ENCODE assay signal across 8 cellular contexts in genomic region chrX:116204947-116205346, GRCh38. TPM values are rescaled to one million over a fixed set of nuclear protein-coding genes. Genes with fewer than 3 reads are reported as not detected.
DNase-seq lines count a peak whose midpoint lies in the region; ATAC-seq and TF ChIP-seq lines count a peak whose summit lies in the region.

No MANE protein-coding gene starts in this region.

- no peaks in the 10 kb centered on the region for H3K27me3 ChIP-seq in AG04450 (ENCODE audit: control insufficient read depth, insufficient read depth, low read length)

- TF ChIP-seq CTCF in AG04450 (IDR thresholded peaks at IDR 0.05; ENCODE audit: low read depth, low read length), result peak; percentile 39
- TF ChIP-seq CTCF in fibroblast of the aortic adventitia (IDR thresholded peaks at IDR 0.05; ENCODE audit: insufficient read depth, low read length), result peak; percentile 65

- POLR2A ChIA-PET in AG04450 (lab: Yijun Ruan, JAX), result no interaction called here

- DNase-seq in AG04450 (ENCODE audit: low read depth, low spot score) (no peak), NCI-H774 (lab: John Stamatoyannopoulos, UW) (peak; percentile 28), fibroblast of the aortic adventitia (ENCODE audit: low read depth) (peak; percentile 39), stromal cell of bone marrow (ENCODE audit: low read depth) (peak; percentile 1)
- no peak for DNase-seq in stimulated activated naive CD4-positive, alpha-beta T cell (lab: John Stamatoyannopoulos, UW)

- H3K9me3 ChIP-seq in AG04450 (ENCODE audit: control insufficient read depth, insufficient read depth, low read length), result no peaks in the 10 kb centered on the region

- H3K4me3 ChIP-seq in AG04450 (ENCODE audit: low read depth, low read length) (no peak overlapping the region), fibroblast of the aortic adventitia (ENCODE audit: low read depth, low read length) (no peak overlapping the region)

- CTCF ChIA-PET in AG04450 (lab: Charles Lee), result interaction anchor here (0.6 kb wide), 1 partner anchor 1925 kb away, joined by 3 read pairs; no protein-coding TSS in a partner anchor

- H3K27ac ChIP-seq in AG04450 (ENCODE audit: low read depth, low read length), result no peak overlapping the region

- ATAC-seq in GM18858 (IDR thresholded peaks at IDR 0.05; ENCODE audit: unreplicated experiment) (peak; percentile 58), GM21737 (IDR thresholded peaks at IDR 0.05; ENCODE audit: unreplicated experiment) (no peak), GM18867 (IDR thresholded peaks at IDR 0.05; ENCODE audit: unreplicated experiment) (no peak)

RNA-seq across cellular contexts. Expression of gene AGTR2, which starts 34.4 kb away (rescaled TPM):
- polyA plus RNA-seq in AG04450 (2011; rRNA removed), result not detected in 2 replicates
- not detected in 2 replicates for polyA minus RNA-seq in AG04450 (2011; rRNA and poly(A)+ RNA removed)
- not detected in 2 replicates for total RNA-seq in fibroblast of the aortic adventitia (ENCODE audit: low replicate concordance)

Comparison
In these comparisons a context has a peak if more than half of its experiments do, and no peak if none do; other contexts are left out.
1. DNase-seq: peak in NCI-H774 (single experiment), fibroblast of the aortic adventitia (single experiment) and stromal cell of bone marrow (single experiment); none in AG04450 (single experiment) and stimulated activated naive CD4-positive, alpha-beta T cell (0 of 6).